In the genomic region with DNA sequence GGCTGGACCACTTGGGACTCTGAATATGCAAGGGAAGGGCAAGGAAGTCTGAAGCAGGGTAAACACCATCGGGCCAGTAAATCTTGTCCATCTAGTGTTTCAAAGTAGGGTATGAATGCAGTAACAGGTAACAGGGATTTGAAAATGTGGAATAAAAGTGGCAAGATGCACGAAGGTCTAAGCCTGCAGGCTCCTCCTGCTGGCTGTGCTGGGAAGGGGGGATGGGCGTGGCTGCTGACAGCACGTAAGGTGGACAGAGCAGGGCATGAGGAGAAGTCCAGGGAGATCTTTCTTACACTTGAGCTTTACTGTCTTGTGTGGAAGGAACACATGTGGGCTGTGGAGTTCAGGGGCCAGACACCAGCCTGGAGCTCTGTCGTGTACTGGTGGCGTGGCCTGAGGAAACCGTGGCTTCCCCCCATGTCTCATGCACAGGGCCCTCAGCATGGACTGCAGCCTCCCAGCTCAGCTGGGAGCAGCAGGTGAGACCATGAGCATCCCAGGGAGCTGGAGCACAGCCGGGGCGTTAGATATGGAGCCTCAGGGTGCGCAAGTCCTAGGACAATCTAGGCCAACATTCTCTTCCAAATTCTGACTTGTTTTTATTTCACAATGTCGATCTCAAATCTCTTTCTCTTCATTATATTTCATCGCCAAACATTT, we compare ENCODE assay signal across 2 cellular contexts.
TF ChIP-seq lines count a peak whose summit lies in the region.

No MANE protein-coding gene starts in this region.

TF ChIP-seq in HEK293, 187 proteins besides CTCF, POLR2A, EP300 and RAD21:
- TF ChIP-seq ZNF426 (tag by site-specific recombination; IDR thresholded peaks at IDR 0.05) (no peak), PRDM1 (tag by site-specific recombination; IDR thresholded peaks at IDR 0.05) (no peak), ZIC2 (tag by site-specific recombination; IDR thresholded peaks at IDR 0.05) (0 out of 2 replicates have a peak, but pooled peaks have one; percentile 14)

TF ChIP-seq in GM12878, 131 proteins besides CTCF, POLR2A, EP300 and RAD21:
- TF ChIP-seq SUZ12 (IDR thresholded peaks at IDR 0.05; ENCODE audit: unreplicated experiment): no peak
- TF ChIP-seq, protein P1, sequence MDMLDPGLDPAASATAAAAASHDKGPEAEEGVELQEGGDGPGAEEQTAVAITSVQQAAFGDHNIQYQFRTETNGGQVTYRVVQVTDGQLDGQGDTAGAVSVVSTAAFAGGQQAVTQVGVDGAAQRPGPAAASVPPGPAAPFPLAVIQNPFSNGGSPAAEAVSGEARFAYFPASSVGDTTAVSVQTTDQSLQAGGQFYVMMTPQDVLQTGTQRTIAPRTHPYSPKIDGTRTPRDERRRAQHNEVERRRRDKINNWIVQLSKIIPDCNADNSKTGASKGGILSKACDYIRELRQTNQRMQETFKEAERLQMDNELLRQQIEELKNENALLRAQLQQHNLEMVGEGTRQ (IDR thresholded peaks at IDR 0.05; ENCODE audit: borderline replicate concordance, low read depth, low read length): no peak
- TF ChIP-seq MEF2A (IDR thresholded peaks at IDR 0.05; ENCODE audit: insufficient read depth, low read depth, low read length): no peak
- no peak for TF ChIP-seq TCF3 (IDR thresholded peaks at IDR 0.05; ENCODE audit: borderline replicate concordance, insufficient read depth, low read depth, low read length)
- no peak for TF ChIP-seq PAX8 (IDR thresholded peaks at IDR 0.05)
- no peak for TF ChIP-seq NR2F1 (conservative IDR thresholded peaks at IDR 0.05)
- TF ChIP-seq, protein P2, sequence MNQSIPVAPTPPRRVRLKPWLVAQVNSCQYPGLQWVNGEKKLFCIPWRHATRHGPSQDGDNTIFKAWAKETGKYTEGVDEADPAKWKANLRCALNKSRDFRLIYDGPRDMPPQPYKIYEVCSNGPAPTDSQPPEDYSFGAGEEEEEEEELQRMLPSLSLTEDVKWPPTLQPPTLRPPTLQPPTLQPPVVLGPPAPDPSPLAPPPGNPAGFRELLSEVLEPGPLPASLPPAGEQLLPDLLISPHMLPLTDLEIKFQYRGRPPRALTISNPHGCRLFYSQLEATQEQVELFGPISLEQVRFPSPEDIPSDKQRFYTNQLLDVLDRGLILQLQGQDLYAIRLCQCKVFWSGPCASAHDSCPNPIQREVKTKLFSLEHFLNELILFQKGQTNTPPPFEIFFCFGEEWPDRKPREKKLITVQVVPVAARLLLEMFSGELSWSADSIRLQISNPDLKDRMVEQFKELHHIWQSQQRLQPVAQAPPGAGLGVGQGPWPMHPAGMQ (IDR thresholded peaks at IDR 0.05; ENCODE audit: borderline replicate concordance): no peak
- TF ChIP-seq RUNX3 (IDR thresholded peaks at IDR 0.05; ENCODE audit: low read length): no peak
- TF ChIP-seq, protein P3, sequence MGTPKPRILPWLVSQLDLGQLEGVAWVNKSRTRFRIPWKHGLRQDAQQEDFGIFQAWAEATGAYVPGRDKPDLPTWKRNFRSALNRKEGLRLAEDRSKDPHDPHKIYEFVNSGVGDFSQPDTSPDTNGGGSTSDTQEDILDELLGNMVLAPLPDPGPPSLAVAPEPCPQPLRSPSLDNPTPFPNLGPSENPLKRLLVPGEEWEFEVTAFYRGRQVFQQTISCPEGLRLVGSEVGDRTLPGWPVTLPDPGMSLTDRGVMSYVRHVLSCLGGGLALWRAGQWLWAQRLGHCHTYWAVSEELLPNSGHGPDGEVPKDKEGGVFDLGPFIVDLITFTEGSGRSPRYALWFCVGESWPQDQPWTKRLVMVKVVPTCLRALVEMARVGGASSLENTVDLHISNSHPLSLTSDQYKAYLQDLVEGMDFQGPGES (IDR thresholded peaks at IDR 0.05): no peak
- TF ChIP-seq HDAC2 (IDR thresholded peaks at IDR 0.05): no peak
- no peak for TF ChIP-seq ZNF384 (IDR thresholded peaks at IDR 0.05; ENCODE audit: borderline replicate concordance, low read depth, low read length)
TF ChIP-seq in GM12878: peak in this region for 0.
